In the genomic region with DNA sequence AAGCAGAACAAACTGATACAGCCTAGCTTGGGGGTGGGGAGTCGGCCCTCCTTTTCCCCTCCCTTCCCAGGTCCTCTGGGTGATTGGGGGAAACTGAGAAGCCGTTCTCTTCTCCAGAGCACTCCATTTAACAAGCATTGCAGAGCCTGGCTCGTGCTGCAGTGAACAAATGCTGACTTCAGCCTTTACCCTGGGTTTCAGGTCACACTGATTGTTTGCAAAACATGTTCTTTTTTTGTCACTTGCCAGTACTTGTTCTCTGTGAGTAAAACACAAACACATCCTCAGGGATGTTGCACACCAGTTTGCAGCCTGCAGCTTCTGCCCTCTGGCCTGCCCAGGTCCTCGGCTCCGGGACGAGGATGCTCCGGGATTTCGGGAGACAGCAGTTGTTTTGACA, we compare ENCODE assay signal across 8 cellular contexts.
DNase-seq lines count a peak whose midpoint lies in the region; ATAC-seq and TF ChIP-seq lines count a peak whose summit lies in the region.

No MANE protein-coding gene starts in this region.

- POLR2A ChIA-PET in activated CD4-positive, alpha-beta memory T cell treated with anti-CD3 and anti-CD28 coated beads for 36 hours (lab: Charles Lee) = no interaction called here

- H3K27me3 Mint-ChIP-seq in activated CD4-positive, alpha-beta memory T cell treated with anti-CD3 and anti-CD28 coated beads for 36 hours = peaks cover 8% of the 10 kb centered on the region
- H3K27me3 Mint-ChIP-seq in effector memory CD8-positive, alpha-beta T cell = peaks cover 30 to 43% of the 10 kb centered on the region in 2 donors

- TF ChIP-seq POLR2A in gastrocnemius medialis (IDR thresholded peaks at IDR 0.05) = no peak

- no peaks in the 10 kb centered on the region for H3K9me3 Mint-ChIP-seq in activated CD4-positive, alpha-beta memory T cell treated with anti-CD3 and anti-CD28 coated beads for 36 hours
- no peaks in the 10 kb centered on the region for H3K9me3 Mint-ChIP-seq in effector memory CD8-positive, alpha-beta T cell

- intact Hi-C loops in gastrocnemius medialis (cut with DNase I; ENCODE audit: low total_unique reads) = loop anchor here (5.0 kb wide), 1 partner anchor 183 kb away; no protein-coding TSS in a partner anchor
- intact Hi-C loops in activated CD4-positive, alpha-beta memory T cell treated with anti-CD3 and anti-CD28 coated beads for 36 hours (cut with micrococcal nuclease) = no loop called here

- H3K4me1 ChIP-seq in gastrocnemius medialis = peaks cover 17 to 53% of the 10 kb centered on the region in 2 donors

- H3K27me3 ChIP-seq in gastrocnemius medialis = no peaks in the 10 kb centered on the region

- H3K4me3 Mint-ChIP-seq in activated CD4-positive, alpha-beta memory T cell treated with anti-CD3 and anti-CD28 coated beads for 36 hours = no peak overlapping the region
- no peak overlapping the region for H3K4me3 Mint-ChIP-seq in effector memory CD8-positive, alpha-beta T cell

- no peaks in the 10 kb centered on the region for H3K36me3 Mint-ChIP-seq in activated CD4-positive, alpha-beta memory T cell treated with anti-CD3 and anti-CD28 coated beads for 36 hours
- no peaks in the 10 kb centered on the region for H3K36me3 Mint-ChIP-seq in effector memory CD8-positive, alpha-beta T cell (ENCODE audit: insufficient read depth)

- H3K4me3 ChIP-seq in gastrocnemius medialis = no peak overlapping the region

- H3K36me3 ChIP-seq in gastrocnemius medialis = no peaks in the 10 kb centered on the region

- no peaks in the 10 kb centered on the region for H3K9me3 ChIP-seq in gastrocnemius medialis

- CTCF ChIA-PET in activated CD4-positive, alpha-beta memory T cell treated with anti-CD3 and anti-CD28 coated beads for 36 hours (lab: Charles Lee) = interaction anchor here (0.8 to 3.6 kb wide), 3 partner anchors 7 to 215 kb away, joined by 3 to 17 read pairs (median 4); no protein-coding TSS in a partner anchor

- in situ Hi-C loops in gastrocnemius medialis (cut with MboI; ENCODE audit: low sequenced_read_pairs in 4 of 4) = loop anchor here in 3 of 4 donors (25.0 kb wide), 2 partner anchors 87 to 362 kb away; no protein-coding TSS in a partner anchor

- H3K27ac ChIP-seq in gastrocnemius medialis = peak overlapping the region in 1 of 4 donors; percentile 22

- DNase-seq in EH (ENCODE audit: low read depth) (peak; percentile 33), RPMI8226 (peak; percentile 73), fibroblast of gingiva (ENCODE audit: low read depth) (peak; percentile 73), gastrocnemius medialis (no peak), NCI-H1105 (lab: John Stamatoyannopoulos, UW) (no peak)
- DNase-seq in activated CD4-positive, alpha-beta memory T cell treated with anti-CD3 and anti-CD28 coated beads for 36 hours = no peak
- DNase-seq in effector memory CD8-positive, alpha-beta T cell = no peak

- no peak overlapping the region for H3K27ac Mint-ChIP-seq in activated CD4-positive, alpha-beta memory T cell treated with anti-CD3 and anti-CD28 coated beads for 36 hours
- no peak overlapping the region for H3K27ac Mint-ChIP-seq in effector memory CD8-positive, alpha-beta T cell

- H3K4me1 Mint-ChIP-seq in activated CD4-positive, alpha-beta memory T cell treated with anti-CD3 and anti-CD28 coated beads for 36 hours (ENCODE audit: low read depth) = peaks cover 12% of the 10 kb centered on the region
- no peaks in the 10 kb centered on the region for H3K4me1 Mint-ChIP-seq in effector memory CD8-positive, alpha-beta T cell (ENCODE audit: low read depth in 2 of 2)

- TF ChIP-seq CTCF in gastrocnemius medialis (IDR thresholded peaks at IDR 0.05 in 4 of 5, conservative IDR thresholded peaks at IDR 0.05 in 1 of 5) = no peak

- peak; percentile 45 to 75 for ATAC-seq in gastrocnemius medialis
- ATAC-seq in GM19324 (IDR thresholded peaks at IDR 0.05; ENCODE audit: low FRiP score, unreplicated experiment) = no peak
- no peak for ATAC-seq in effector memory CD8-positive, alpha-beta T cell (replicated peaks)

Comparison
In these comparisons a context has a peak if more than half of its experiments do, and no peak if none do; other contexts are left out.
1. DNase-seq: peak in EH (single experiment), RPMI8226 (single experiment) and fibroblast of gingiva (single experiment); none in gastrocnemius medialis (0 of 2), activated CD4-positive, alpha-beta memory T cell treated with anti-CD3 and anti-CD28 coated beads for 36 hours (single experiment), NCI-H1105 (single experiment) and effector memory CD8-positive, alpha-beta T cell (0 of 3).
2. ATAC-seq: peak in gastrocnemius medialis (2 of 2); none in GM19324 (single experiment) and effector memory CD8-positive, alpha-beta T cell (single experiment).